In the genomic region with DNA sequence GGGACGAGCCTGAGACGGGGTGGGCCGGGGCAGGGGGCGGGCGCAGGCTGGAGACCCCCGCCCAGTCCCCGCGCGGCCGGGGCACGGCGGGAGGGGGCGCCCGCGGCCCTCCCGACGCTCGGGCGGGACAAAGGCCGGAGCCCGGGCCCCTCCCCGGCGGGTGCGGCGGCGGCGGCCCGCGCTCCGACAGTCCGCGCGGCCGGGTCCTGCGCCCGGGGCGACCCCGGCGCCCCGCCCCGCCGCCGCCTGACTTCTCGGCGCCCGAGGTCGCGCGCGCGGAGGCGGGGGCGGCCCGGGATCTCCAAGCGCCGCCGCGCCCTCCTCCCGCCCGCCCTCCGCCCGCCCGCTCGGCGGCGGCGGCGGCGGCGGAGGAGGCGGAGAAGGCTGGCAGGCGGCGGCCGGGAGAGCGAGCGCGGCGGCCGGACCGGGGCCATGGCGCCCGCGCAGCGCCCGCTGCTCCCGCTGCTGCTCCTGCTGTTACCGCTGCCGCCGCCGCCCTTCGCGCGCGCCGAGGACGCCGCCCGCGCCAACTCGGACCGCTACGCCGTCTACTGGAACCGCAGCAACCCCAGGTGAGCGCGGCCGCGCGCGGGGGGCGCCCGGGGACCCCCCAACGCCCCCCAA, we compare ENCODE assay signal across 13 cellular contexts. TPM values are rescaled to one million over a fixed set of nuclear protein-coding genes. Genes with fewer than 3 reads are reported as not detected.
DNase-seq lines count a peak whose midpoint lies in the region; ATAC-seq lines count a peak whose summit lies in the region.
"Had no signal": no experiment of that assay in that cellular context is flagged by ENCODE, and none has a peak within 500 bp of the region (broad histone marks: within the 10 kb centered on the region; RNA-seq: fewer than 3 reads in every experiment).

A gene (plus strand): TSS at position 137 of the 624 bp plus-strand sequence. CDS start 296 bp downstream, at position 433.

- no peaks in the 10 kb centered on the region for H3K36me3 Mint-ChIP-seq in stimulated activated naive CD8-positive, alpha-beta T cell treated with anti-CD3 and anti-CD28 coated beads, Interleukin-15, Interleukin-2, amounts not matched to agents 100 ng/mL and 50 ng/mL, for 24 hours (ENCODE audit: low read depth)
- H3K36me3 Mint-ChIP-seq in activated naive CD8-positive, alpha-beta T cell treated with anti-CD3 and anti-CD28 coated beads, Interleukin-2, amount 50 U/mL, for 24 hours (ENCODE audit: low read depth) = no peaks in the 10 kb centered on the region

- no peak for DNase-seq in stimulated activated naive CD8-positive, alpha-beta T cell treated with anti-CD3 and anti-CD28 coated beads, Interleukin-15, Interleukin-2, amounts not matched to agents 100 U/mL and 50 U/mL, for 24 hours
- no peak for DNase-seq in activated naive CD8-positive, alpha-beta T cell treated with anti-CD3 and anti-CD28 coated beads, Interleukin-2, amount 50 U/mL, for 24 hours
- no peak for DNase-seq in left lobe of liver (ENCODE audit: low spot score)
- DNase-seq in SK-N-DZ (ENCODE audit: low spot score) = no peak
- DNase-seq in NCI-H2081 treated with DMSO at 0.1 percent for 48 hours (lab: John Stamatoyannopoulos, UW) = no peak
- DNase-seq: activated CD4-positive, CD25-positive, alpha-beta regulatory T cell treated with anti-CD3 and anti-CD28 coated beads, Interleukin-2, amount 50 U/mL, for 72 hours; cerebellar nuclear complex; DMS153; left lung; NCI-H526 treated with DMSO at 0.1 percent for 48 hours had no signal

- no peaks in the 10 kb centered on the region for H3K9me3 Mint-ChIP-seq in stimulated activated naive CD8-positive, alpha-beta T cell treated with anti-CD3 and anti-CD28 coated beads, Interleukin-15, Interleukin-2, amounts not matched to agents 100 ng/mL and 50 ng/mL, for 24 hours
- no peaks in the 10 kb centered on the region for H3K9me3 Mint-ChIP-seq in activated naive CD8-positive, alpha-beta T cell treated with anti-CD3 and anti-CD28 coated beads, Interleukin-2, amount 50 U/mL, for 24 hours

- no peaks in the 10 kb centered on the region for H3K4me1 Mint-ChIP-seq in stimulated activated naive CD8-positive, alpha-beta T cell treated with anti-CD3 and anti-CD28 coated beads, Interleukin-15, Interleukin-2, amounts not matched to agents 100 ng/mL and 50 ng/mL, for 24 hours (ENCODE audit: low read depth)
- no peaks in the 10 kb centered on the region for H3K4me1 Mint-ChIP-seq in activated naive CD8-positive, alpha-beta T cell treated with anti-CD3 and anti-CD28 coated beads, Interleukin-2, amount 50 U/mL, for 24 hours

- H3K27me3 Mint-ChIP-seq in stimulated activated naive CD8-positive, alpha-beta T cell treated with anti-CD3 and anti-CD28 coated beads, Interleukin-15, Interleukin-2, amounts not matched to agents 100 ng/mL and 50 ng/mL, for 24 hours = peaks cover 23% of the 10 kb centered on the region
- peaks cover 27% of the 10 kb centered on the region for H3K27me3 Mint-ChIP-seq in activated naive CD8-positive, alpha-beta T cell treated with anti-CD3 and anti-CD28 coated beads, Interleukin-2, amount 50 U/mL, for 24 hours

- H3K4me3 Mint-ChIP-seq in stimulated activated naive CD8-positive, alpha-beta T cell treated with anti-CD3 and anti-CD28 coated beads, Interleukin-15, Interleukin-2, amounts not matched to agents 100 ng/mL and 50 ng/mL, for 24 hours = peak within 1 kb of the TSS; percentile 20
- H3K4me3 Mint-ChIP-seq in activated naive CD8-positive, alpha-beta T cell treated with anti-CD3 and anti-CD28 coated beads, Interleukin-2, amount 50 U/mL, for 24 hours = peak within 1 kb of the TSS; percentile 17

- no peak within 1 kb of the TSS for H3K27ac Mint-ChIP-seq in stimulated activated naive CD8-positive, alpha-beta T cell treated with anti-CD3 and anti-CD28 coated beads, Interleukin-15, Interleukin-2, amounts not matched to agents 100 ng/mL and 50 ng/mL, for 24 hours
- no peak within 1 kb of the TSS for H3K27ac Mint-ChIP-seq in activated naive CD8-positive, alpha-beta T cell treated with anti-CD3 and anti-CD28 coated beads, Interleukin-2, amount 50 U/mL, for 24 hours

- no peak for ATAC-seq in stimulated activated naive CD8-positive, alpha-beta T cell treated with anti-CD3 and anti-CD28 coated beads, Interleukin-15, Interleukin-2, amounts not matched to agents 100 U/mL and 50 U/mL, for 24 hours
- no peak for ATAC-seq in activated naive CD8-positive, alpha-beta T cell treated with anti-CD3 and anti-CD28 coated beads, Interleukin-2, amount 50 U/mL, for 24 hours
- ATAC-seq in left lobe of liver = peak; percentile 19
- ATAC-seq in HG03175 (IDR thresholded peaks at IDR 0.05; ENCODE audit: unreplicated experiment) = no peak
- ATAC-seq in GM21529 (IDR thresholded peaks at IDR 0.05; ENCODE audit: unreplicated experiment) = no peak
- ATAC-seq: left lung had no signal

RNA-seq across cellular contexts. Expression of the gene that starts here (rescaled TPM):
- total RNA-seq in left lobe of liver = 8.6 TPM
- polyA plus RNA-seq in SK-N-DZ (2014; cell fraction: cytosol; rRNA removed) = 12.4 and 16.7 TPM in 2 replicates
- polyA plus RNA-seq in SK-N-DZ (2014; cell fraction: nucleus; rRNA removed) = 6.8 and 9.5 TPM in 2 replicates
